ENCODE assay signal across 8 cellular contexts in genomic region chr11:62727007-62727832, GRCh38. TPM values are rescaled to one million over a fixed set of nuclear protein-coding genes. Genes with fewer than 3 reads are reported as not detected.
DNase-seq lines count a peak whose midpoint lies in the region; ATAC-seq lines count a peak whose summit lies in the region.

HNRNPUL2 (minus strand) TSS chr11:62727457; CDS start chr11:62727156, 301 bp downstream.

- H3K4me1 ChIP-seq in CD8-positive, alpha-beta memory T cell (ENCODE audit: insufficient read depth, low read length) = peaks cover 43% of the 10 kb centered on the region

- peaks cover 9 to 66% (median 20%) of the 10 kb centered on the region in 3 donors for H3K36me3 Mint-ChIP-seq in CD8-positive, alpha-beta memory T cell

- H3K36me3 ChIP-seq in CD8-positive, alpha-beta memory T cell (ENCODE audit: insufficient read depth, low read length) = peaks cover 22% of the 10 kb centered on the region

- H3K4me1 Mint-ChIP-seq in CD8-positive, alpha-beta memory T cell = peaks cover 55 to 63% (median 62%) of the 10 kb centered on the region in 3 donors

- CTCF ChIA-PET in CD8-positive, alpha-beta memory T cell (lab: Charles Lee) = interaction anchor here (0.8 to 3.6 kb wide), 15 partner anchors 11 to 303 kb away, joined by 3 to 13 read pairs (median 6); partner anchors contain the start of genes EEF1G, LBHD1, POLR2G and SLC3A2

- peaks cover 0 to 3% of the 10 kb centered on the region in 2 donors for H3K27me3 Mint-ChIP-seq in CD8-positive, alpha-beta memory T cell

- POLR2A ChIA-PET in CD8-positive, alpha-beta memory T cell (lab: Charles Lee) = interaction anchor here (0.5 to 4.0 kb wide), 37 partner anchors 10 to 1591 kb away, joined by 3 to 70 read pairs (median 6); partner anchors contain the start of genes B3GAT3, BSCL2, C11orf98 and CSKMT

- DNase-seq in CD8-positive, alpha-beta memory T cell = peak; percentile 98 to 99 (median 99)
- peak; percentile 98 for DNase-seq in HS-27A (ENCODE audit: low read depth)
- DNase-seq in NK-92 (lab: John Stamatoyannopoulos, UW; ENCODE audit: unreplicated experiment) = peak; percentile 88
- peak; percentile 96 to 97 for DNase-seq in activated CD8-positive, alpha-beta memory T cell treated with anti-CD3 and anti-CD28 coated beads for 1 hour (ENCODE audit: extremely low read depth in 1 of 2, low read depth in 1 of 2)
- DNase-seq in effector CD4-positive, alpha-beta T cell = peak; percentile 97
- DNase-seq in medulla oblongata (ENCODE audit: extremely low spot score) = peak; percentile 99
- DNase-seq in stimulated activated CD8-positive, alpha-beta memory T cell treated with anti-CD3 and anti-CD28 coated beads, Interleukin-12 subunit alpha, Interleukin-12 subunit beta, amount 100 ng/mL, for 1 hour (ENCODE audit: low read depth) = peak; percentile 97

- H3K27ac ChIP-seq in CD8-positive, alpha-beta memory T cell (ENCODE audit: low read depth, low read length) = peak within 1 kb of the TSS; percentile 90

- H3K9me3 ChIP-seq in CD8-positive, alpha-beta memory T cell (ENCODE audit: low read length) = no peaks in the 10 kb centered on the region

- H3K4me3 Mint-ChIP-seq in CD8-positive, alpha-beta memory T cell = peak within 1 kb of the TSS; percentile 92 to 99 (median 98)

- ATAC-seq in GM19467 (IDR thresholded peaks at IDR 0.05; ENCODE audit: unreplicated experiment) = peak; percentile 58

- H3K4me3 ChIP-seq in CD8-positive, alpha-beta memory T cell (ENCODE audit: low read length) = peak within 1 kb of the TSS; percentile 99

- peak within 1 kb of the TSS; percentile 95 to 99 (median 98) for H3K27ac Mint-ChIP-seq in CD8-positive, alpha-beta memory T cell

- H3K27me3 ChIP-seq in CD8-positive, alpha-beta memory T cell (ENCODE audit: insufficient read depth, low read length, poor library complexity, severe bottlenecking) = no peaks in the 10 kb centered on the region

- H3K9me3 Mint-ChIP-seq in CD8-positive, alpha-beta memory T cell = no peaks in the 10 kb centered on the region

RNA-seq across cellular contexts. Expression of gene HNRNPUL2, which starts in this region (rescaled TPM):
- total RNA-seq in CD8-positive, alpha-beta memory T cell = 10 to 100 TPM; 58.7 to 64.3 TPM
- polyA plus RNA-seq in CD8-positive, alpha-beta memory T cell = 3.3 TPM

Comparison
In these comparisons a context has a peak if more than half of its experiments do, and no peak if none do; other contexts are left out.
1. Peak in every context shown above with its lines: DNase-seq, ATAC-seq, H3K4me3 ChIP-seq and H3K27ac ChIP-seq.